2 cellular contexts compared by ENCODE assay signal in the genomic region with DNA sequence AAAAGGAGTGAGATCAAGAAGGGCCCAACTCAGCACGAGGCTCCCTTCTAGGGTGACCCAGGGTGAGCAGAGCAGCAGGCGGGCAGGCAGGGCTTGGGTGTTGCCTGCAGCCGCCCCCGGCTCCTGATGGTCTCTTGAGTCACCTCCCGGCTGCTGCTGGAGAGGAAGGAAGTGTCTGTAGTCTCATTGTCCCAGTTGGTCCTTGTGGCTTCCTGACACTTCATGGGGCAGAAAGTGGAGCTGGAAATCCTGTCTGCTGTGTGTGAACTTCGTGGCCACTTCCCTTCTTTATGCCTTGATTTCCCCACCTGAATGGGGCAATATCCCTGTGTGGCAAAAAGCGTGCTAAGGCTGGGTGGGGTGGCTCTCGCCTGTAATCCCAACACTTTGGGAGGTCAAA.
A peak's percentile ranks its signal among the peaks of the same experiment; 100 is the strongest.
TF ChIP-seq lines count a peak whose summit lies in the region.

No MANE protein-coding gene starts in this region.

TF ChIP-seq in liver, 16 proteins besides CTCF, POLR2A, EP300 and RAD21:
- peak in 1 of 2 donors; percentile 25 for TF ChIP-seq RXRA (IDR thresholded peaks at IDR 0.05)
- TF ChIP-seq NR2F2 (IDR thresholded peaks at IDR 0.05) = peak; percentile 73
- TF ChIP-seq JUND (IDR thresholded peaks at IDR 0.05) = no peak
- TF ChIP-seq GABPA (IDR thresholded peaks at IDR 0.05 in 1 of 2, conservative IDR thresholded peaks at IDR 0.05 in 1 of 2) = no peak
- peak; percentile 12 for TF ChIP-seq MAX (IDR thresholded peaks at IDR 0.05)
- peak; percentile 20 for TF ChIP-seq SP1 (IDR thresholded peaks at IDR 0.05)
- TF ChIP-seq, protein P1, sequence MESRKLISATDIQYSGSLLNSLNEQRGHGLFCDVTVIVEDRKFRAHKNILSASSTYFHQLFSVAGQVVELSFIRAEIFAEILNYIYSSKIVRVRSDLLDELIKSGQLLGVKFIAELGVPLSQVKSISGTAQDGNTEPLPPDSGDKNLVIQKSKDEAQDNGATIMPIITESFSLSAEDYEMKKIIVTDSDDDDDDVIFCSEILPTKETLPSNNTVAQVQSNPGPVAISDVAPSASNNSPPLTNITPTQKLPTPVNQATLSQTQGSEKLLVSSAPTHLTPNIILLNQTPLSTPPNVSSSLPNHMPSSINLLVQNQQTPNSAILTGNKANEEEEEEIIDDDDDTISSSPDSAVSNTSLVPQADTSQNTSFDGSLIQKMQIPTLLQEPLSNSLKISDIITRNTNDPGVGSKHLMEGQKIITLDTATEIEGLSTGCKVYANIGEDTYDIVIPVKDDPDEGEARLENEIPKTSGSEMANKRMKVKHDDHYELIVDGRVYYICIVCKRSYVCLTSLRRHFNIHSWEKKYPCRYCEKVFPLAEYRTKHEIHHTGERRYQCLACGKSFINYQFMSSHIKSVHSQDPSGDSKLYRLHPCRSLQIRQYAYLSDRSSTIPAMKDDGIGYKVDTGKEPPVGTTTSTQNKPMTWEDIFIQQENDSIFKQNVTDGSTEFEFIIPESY (IDR thresholded peaks at IDR 0.05) = no peak
- TF ChIP-seq TAF1 (conservative IDR thresholded peaks at IDR 0.05) = no peak
- no peak for TF ChIP-seq EGR1 (IDR thresholded peaks at IDR 0.05; ENCODE audit: low read depth in 2 of 2)
- no peak for TF ChIP-seq ATF3 (IDR thresholded peaks at IDR 0.05)
- no peak for TF ChIP-seq YY1 (IDR thresholded peaks at IDR 0.05)

TF ChIP-seq in HepG2, 621 proteins besides CTCF, POLR2A, EP300 and RAD21:
- TF ChIP-seq CBX2 (IDR thresholded peaks at IDR 0.05; ENCODE audit: low read depth, low read length) (no peak), CBX2 (CRISPR knock-in tag; IDR thresholded peaks at IDR 0.05; ENCODE audit: low read depth) (no peak), ZBTB3 (CRISPR knock-in tag; IDR thresholded peaks at IDR 0.05; ENCODE audit: borderline replicate concordance, low read depth) (no peak), ZFP90 (CRISPR knock-in tag; IDR thresholded peaks at IDR 0.05; ENCODE audit: borderline replicate concordance) (no peak)
